In the genomic region with DNA sequence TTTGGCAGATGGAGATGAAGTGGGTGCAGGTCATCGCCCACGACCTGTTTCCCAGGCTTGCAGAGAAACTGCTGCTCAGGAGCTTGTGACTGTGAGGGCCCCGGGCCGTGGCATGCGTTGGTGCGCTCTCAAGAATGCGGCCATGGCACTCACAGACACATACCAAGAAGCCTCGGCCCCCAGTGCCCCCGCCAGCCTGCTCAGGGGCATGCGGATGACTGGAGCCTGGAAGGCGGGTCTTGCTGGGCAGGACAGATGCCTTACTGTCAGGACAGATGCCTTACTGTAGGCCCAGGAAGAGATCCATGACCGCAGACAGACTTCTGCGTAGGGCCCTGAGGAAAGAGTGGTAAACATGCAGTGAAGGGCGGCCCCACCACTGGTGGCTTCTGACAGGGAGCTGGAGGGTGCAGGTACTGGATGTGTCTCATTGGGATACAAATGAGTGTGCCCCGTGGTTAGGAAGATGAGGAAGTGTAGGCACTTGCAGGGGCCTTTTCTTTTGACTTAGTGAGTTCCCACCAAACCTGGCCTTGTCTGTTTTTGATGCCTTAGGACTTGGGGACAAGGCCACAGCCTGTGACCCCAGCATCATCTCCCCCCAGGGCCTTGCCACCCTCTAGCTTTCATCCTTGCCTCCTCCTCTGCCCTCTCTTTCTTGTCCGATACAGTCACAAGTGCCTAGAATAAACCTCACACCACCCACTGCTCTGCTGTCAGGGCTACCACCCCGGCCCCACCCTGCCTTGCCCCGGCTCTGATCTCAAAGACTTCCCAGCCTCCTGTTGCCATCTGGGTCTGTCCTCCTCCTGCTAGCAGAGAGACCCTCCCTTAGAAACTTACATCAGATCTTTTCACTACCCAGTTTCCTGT, we compare ENCODE assay signal across 9 cellular contexts.
DNase-seq lines count a peak whose midpoint lies in the region; ATAC-seq and TF ChIP-seq lines count a peak whose summit lies in the region.
"Had no signal": no experiment of that assay in that cellular context is flagged by ENCODE, and none has a peak within 500 bp of the region (broad histone marks: within the 10 kb centered on the region; RNA-seq: fewer than 3 reads in every experiment).

No MANE protein-coding gene starts in this region.

- H3K4me3 Mint-ChIP-seq in T-helper 1 cell treated with Interleukin-12 subunit alpha and Interleukin-12 subunit beta and Interleukin-4 antibody, amounts not matched to agents 30 μg/mL and 1 μg/mL, for 36 hours = no peak overlapping the region
- H3K4me3 Mint-ChIP-seq in activated CD8-positive, alpha-beta T cell treated with anti-CD3 and anti-CD28 coated beads for 36 hours = no peak overlapping the region
- no peak overlapping the region for H3K4me3 Mint-ChIP-seq in stimulated activated effector memory CD8-positive, alpha-beta T cell treated with anti-CD3 and anti-CD28 coated beads, Interleukin-12 subunit alpha, Interleukin-12 subunit beta, amount 100 ng/mL, for 72 hours

- H3K36me3 Mint-ChIP-seq in T-helper 1 cell treated with Interleukin-12 subunit alpha and Interleukin-12 subunit beta and Interleukin-4 antibody, amounts not matched to agents 30 μg/mL and 1 μg/mL, for 36 hours (ENCODE audit: low read depth) = no peaks in the 10 kb centered on the region
- H3K36me3 Mint-ChIP-seq in activated CD8-positive, alpha-beta T cell treated with anti-CD3 and anti-CD28 coated beads for 36 hours (ENCODE audit: low read depth) = no peaks in the 10 kb centered on the region
- H3K36me3 Mint-ChIP-seq in stimulated activated effector memory CD8-positive, alpha-beta T cell treated with anti-CD3 and anti-CD28 coated beads, Interleukin-12 subunit alpha, Interleukin-12 subunit beta, amount 100 ng/mL, for 72 hours = peaks cover 5% of the 10 kb centered on the region

- DNase-seq in T-helper 1 cell (no peak), left colon (peak; percentile 51 to 65)
- peak; percentile 9 for DNase-seq in activated CD8-positive, alpha-beta T cell treated with anti-CD3 and anti-CD28 coated beads for 36 hours
- peak in 1 of 2 donors; percentile 52 for DNase-seq in stimulated activated effector memory CD8-positive, alpha-beta T cell treated with anti-CD3 and anti-CD28 coated beads, Interleukin-12 subunit alpha, Interleukin-12 subunit beta, amount 100 ng/mL, for 72 hours (ENCODE audit: low spot score in 2 of 2)
- DNase-seq: effector memory CD4-positive, alpha-beta T cell had no signal

- no peaks in the 10 kb centered on the region for H3K9me3 Mint-ChIP-seq in T-helper 1 cell treated with Interleukin-12 subunit alpha and Interleukin-12 subunit beta and Interleukin-4 antibody, amounts not matched to agents 30 μg/mL and 1 μg/mL, for 36 hours
- no peaks in the 10 kb centered on the region for H3K9me3 Mint-ChIP-seq in activated CD8-positive, alpha-beta T cell treated with anti-CD3 and anti-CD28 coated beads for 36 hours
- H3K9me3 Mint-ChIP-seq in stimulated activated effector memory CD8-positive, alpha-beta T cell treated with anti-CD3 and anti-CD28 coated beads, Interleukin-12 subunit alpha, Interleukin-12 subunit beta, amount 100 ng/mL, for 72 hours = no peaks in the 10 kb centered on the region

- H3K27me3 Mint-ChIP-seq in T-helper 1 cell treated with Interleukin-12 subunit alpha and Interleukin-12 subunit beta and Interleukin-4 antibody, amounts not matched to agents 30 μg/mL and 1 μg/mL, for 36 hours (ENCODE audit: low read depth) = no peaks in the 10 kb centered on the region
- no peaks in the 10 kb centered on the region for H3K27me3 Mint-ChIP-seq in activated CD8-positive, alpha-beta T cell treated with anti-CD3 and anti-CD28 coated beads for 36 hours

- CTCF ChIA-PET in activated CD8-positive, alpha-beta T cell treated with anti-CD3 and anti-CD28 coated beads for 36 hours (lab: Charles Lee) = interaction anchor here (0.8 to 1.4 kb wide), 2 partner anchors 100 to 104 kb away, joined by 3 to 4 read pairs; no protein-coding TSS in a partner anchor

- H3K27ac Mint-ChIP-seq in T-helper 1 cell treated with Interleukin-12 subunit alpha and Interleukin-12 subunit beta and Interleukin-4 antibody, amounts not matched to agents 30 μg/mL and 1 μg/mL, for 36 hours = peak overlapping the region; percentile 8
- H3K27ac Mint-ChIP-seq in activated CD8-positive, alpha-beta T cell treated with anti-CD3 and anti-CD28 coated beads for 36 hours = peak overlapping the region; percentile 62
- H3K27ac Mint-ChIP-seq in stimulated activated effector memory CD8-positive, alpha-beta T cell treated with anti-CD3 and anti-CD28 coated beads, Interleukin-12 subunit alpha, Interleukin-12 subunit beta, amount 100 ng/mL, for 72 hours = peak overlapping the region; percentile 67

- intact Hi-C loops in activated CD8-positive, alpha-beta T cell treated with anti-CD3 and anti-CD28 coated beads for 36 hours (cut with micrococcal nuclease) = no loop called here
- intact Hi-C loops in left colon (cut with DNase I, micrococcal nuclease) = no loop called here

- no peak for TF ChIP-seq CTCF in activated CD8-positive, alpha-beta T cell treated with anti-CD3 and anti-CD28 coated beads for 36 hours (IDR thresholded peaks at IDR 0.05)

- ATAC-seq in activated CD8-positive, alpha-beta T cell treated with anti-CD3 and anti-CD28 coated beads for 36 hours = peak; percentile 21
- peak; percentile 45 for ATAC-seq in left colon
- ATAC-seq in stimulated activated effector memory CD8-positive, alpha-beta T cell treated with anti-CD3 and anti-CD28 coated beads, Interleukin-12 subunit alpha, Interleukin-12 subunit beta, amount 100 ng/mL, for 72 hours = peak; percentile 62
- no peak for ATAC-seq in GM21381 (IDR thresholded peaks at IDR 0.05; ENCODE audit: unreplicated experiment)
- ATAC-seq in GM21423 (IDR thresholded peaks at IDR 0.05; ENCODE audit: unreplicated experiment) = no peak
- ATAC-seq in GM18502 (IDR thresholded peaks at IDR 0.05; ENCODE audit: poor library complexity, unreplicated experiment) = no peak

- POLR2A ChIA-PET in activated CD8-positive, alpha-beta T cell treated with anti-CD3 and anti-CD28 coated beads for 36 hours (lab: Charles Lee) = interaction anchor here (2.0 kb wide), 1 partner anchor 68 kb away, joined by 4 read pairs; a partner anchor contains a TSS

- H3K4me1 Mint-ChIP-seq in T-helper 1 cell treated with Interleukin-12 subunit alpha and Interleukin-12 subunit beta and Interleukin-4 antibody, amounts not matched to agents 30 μg/mL and 1 μg/mL, for 36 hours (ENCODE audit: low read depth) = peaks cover 24% of the 10 kb centered on the region
- peaks cover 54% of the 10 kb centered on the region for H3K4me1 Mint-ChIP-seq in activated CD8-positive, alpha-beta T cell treated with anti-CD3 and anti-CD28 coated beads for 36 hours (ENCODE audit: low read depth)
- H3K4me1 Mint-ChIP-seq in stimulated activated effector memory CD8-positive, alpha-beta T cell treated with anti-CD3 and anti-CD28 coated beads, Interleukin-12 subunit alpha, Interleukin-12 subunit beta, amount 100 ng/mL, for 72 hours = peaks cover 51% of the 10 kb centered on the region

Comparison
In these comparisons a context has a peak if more than half of its experiments do, and no peak if none do; other contexts are left out.
1. H3K27ac Mint-ChIP-seq: peak in every context shown above with its lines; median percentile 67 in stimulated activated effector memory CD8-positive, alpha-beta T cell treated with anti-CD3 and anti-CD28 coated beads, Interleukin-12 subunit alpha, Interleukin-12 subunit beta, amount 100 ng/mL, for 72 hours; 62 in activated CD8-positive, alpha-beta T cell treated with anti-CD3 and anti-CD28 coated beads for 36 hours; 8 in T-helper 1 cell treated with Interleukin-12 subunit alpha and Interleukin-12 subunit beta and Interleukin-4 antibody, amounts not matched to agents 30 μg/mL and 1 μg/mL, for 36 hours.
2. DNase-seq: peak in activated CD8-positive, alpha-beta T cell treated with anti-CD3 and anti-CD28 coated beads for 36 hours (single experiment) and left colon (2 of 2); none in T-helper 1 cell (0 of 5).
3. ATAC-seq: peak in activated CD8-positive, alpha-beta T cell treated with anti-CD3 and anti-CD28 coated beads for 36 hours (single experiment), left colon (single experiment) and stimulated activated effector memory CD8-positive, alpha-beta T cell treated with anti-CD3 and anti-CD28 coated beads, Interleukin-12 subunit alpha, Interleukin-12 subunit beta, amount 100 ng/mL, for 72 hours (single experiment); none in GM21381 (single experiment), GM21423 (single experiment) and GM18502 (single experiment).